ENCODE assay signal across 8 cellular contexts in the genomic region with DNA sequence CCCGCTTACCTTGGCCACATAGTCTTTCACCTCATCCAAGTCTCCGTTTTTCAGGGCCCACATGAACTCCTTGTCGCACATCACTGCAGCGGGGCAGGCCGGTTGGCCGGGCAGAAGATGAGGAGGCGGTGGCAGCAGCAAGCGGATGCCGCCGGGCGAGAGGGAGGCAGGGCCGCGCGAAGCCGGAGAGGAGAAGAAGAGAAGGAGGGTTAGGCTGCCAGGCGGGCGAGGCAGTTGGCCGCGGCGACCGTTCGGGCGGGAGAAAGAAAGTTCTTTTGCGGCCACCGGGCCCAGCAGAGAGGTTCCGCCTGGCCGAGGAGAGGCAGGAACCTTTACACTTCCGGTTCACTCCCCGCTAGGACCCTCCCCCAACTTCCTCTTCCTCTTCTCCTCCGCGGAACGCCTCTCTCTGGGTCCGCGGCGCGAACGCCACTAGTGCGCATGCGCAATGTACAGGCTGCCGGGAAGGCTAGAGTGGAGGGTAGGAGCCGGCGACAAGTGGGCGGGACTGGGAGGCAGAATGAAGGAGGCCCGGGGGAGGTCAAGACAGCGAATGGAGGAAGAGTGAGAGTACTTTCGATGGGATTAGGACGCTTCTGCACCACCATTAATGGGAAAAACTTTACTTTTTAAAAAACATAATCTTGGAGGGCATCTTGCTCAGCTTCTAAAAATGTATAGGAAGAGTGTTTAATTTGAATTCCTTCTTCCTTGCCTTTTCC. TPM values are rescaled to one million over a fixed set of nuclear protein-coding genes. Genes with fewer than 3 reads are reported as not detected.
DNase-seq lines count a peak whose midpoint lies in the region; ATAC-seq and TF ChIP-seq lines count a peak whose summit lies in the region.

A gene with protein sequence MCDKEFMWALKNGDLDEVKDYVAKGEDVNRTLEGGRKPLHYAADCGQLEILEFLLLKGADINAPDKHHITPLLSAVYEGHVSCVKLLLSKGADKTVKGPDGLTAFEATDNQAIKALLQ (minus strand): TSS at position 340 of the 722 bp plus-strand sequence. CDS start 259 bp downstream, at position 81.

- ATAC-seq in GM18873 (IDR thresholded peaks at IDR 0.05; ENCODE audit: low FRiP score, unreplicated experiment) (peak; percentile 52), HG03139 (IDR thresholded peaks at IDR 0.05; ENCODE audit: unreplicated experiment) (peak; percentile 51)

- H3K9ac ChIP-seq in mammary epithelial cell (ENCODE audit: insufficient read depth, low read length) = peak within 1 kb of the TSS; percentile 65
- H3K9ac ChIP-seq in iPS-20b (ENCODE audit: low read depth, low read length) = peak within 1 kb of the TSS; percentile 85; the same call in 1 of the 2 replicates

- H3K4me1 ChIP-seq in mammary epithelial cell (ENCODE audit: insufficient read depth, low read length) (peaks cover 27% of the 10 kb centered on the region), iPS-20b (ENCODE audit: insufficient read depth, low read length) (peaks cover 6% of the 10 kb centered on the region; the same call in 1 of the 2 replicates)

- BruUV-seq in mammary epithelial cell (replicated peaks; lab: Mats Ljungman, UMichigan) = no TSS peak

- H3K4me3 ChIP-seq in WERI-Rb-1 (ENCODE audit: low read depth, low read length) (peak within 1 kb of the TSS; percentile 96), mammary epithelial cell (replicated peaks in 1 of 3; ENCODE audit: insufficient read depth in 1 of 3, low read depth in 2 of 3, low read length in 3 of 3) (peak within 1 kb of the TSS; percentile 80 to 93 (median 88)), iPS-20b (ENCODE audit: low read length) (peak within 1 kb of the TSS; percentile 88), skin epidermis (peak within 1 kb of the TSS; percentile 73 to 97 (median 88))

- H3K27ac ChIP-seq in WERI-Rb-1 (peak within 1 kb of the TSS; percentile 86), mammary epithelial cell (ENCODE audit: insufficient read depth, low read depth, low read length) (peak within 1 kb of the TSS; percentile 57), iPS-20b (ENCODE audit: low read length) (peak within 1 kb of the TSS; percentile 85), skin epidermis (peak within 1 kb of the TSS; percentile 62 to 96 (median 89))

- peak within 1 kb of the TSS; percentile 88 for H3K4me2 ChIP-seq in mammary epithelial cell (ENCODE audit: insufficient read depth, low read depth, low read length)

- in situ Hi-C loops in ACHN (cut with HindIII; ENCODE audit: low pct_ligation_motif_present, low pct_unique_long_range_greater_than_20kb, low sequenced_read_pairs) = no loop called here
- in situ Hi-C loops in mammary epithelial cell (cut with MboI; ENCODE audit: low sequenced_read_pairs in 2 of 2) = no loop called here

- peaks cover 51% of the 10 kb centered on the region for H3K79me2 ChIP-seq in mammary epithelial cell (ENCODE audit: insufficient read depth, low read length)

- no peak for TF ChIP-seq CTCF in WERI-Rb-1 (IDR thresholded peaks at IDR 0.05; ENCODE audit: low read depth, low read length)
- TF ChIP-seq CTCF in mammary epithelial cell (conservative IDR thresholded peaks at IDR 0.05 in 1 of 2, IDR thresholded peaks at IDR 0.05 in 1 of 2; ENCODE audit: extremely low read depth in 1 of 2, insufficient read depth in 1 of 2, low read depth in 1 of 2, low read length in 2 of 2) = no peak

- DNase-seq in ACHN (peak; percentile 100), NCI-H2227 (lab: John Stamatoyannopoulos, UW; ENCODE audit: unreplicated experiment) (peak; percentile 100), WERI-Rb-1 (peak; percentile 99), mammary epithelial cell (peak; percentile 96)

- dilution Hi-C loops in mammary epithelial cell (cut with HindIII; ENCODE audit: low sequenced_read_pairs) = no loop called here

- no peaks in the 10 kb centered on the region for H4K20me1 ChIP-seq in mammary epithelial cell (ENCODE audit: insufficient read depth, low read length)

- peak within 1 kb of the TSS; percentile 93 for H2AFZ ChIP-seq in mammary epithelial cell (ENCODE audit: low read depth, low read length)

- intact Hi-C loops in mammary epithelial cell (cut with micrococcal nuclease) = loop anchor here (2.0 kb wide), 1 partner anchor 314 kb away; a partner anchor contains a TSS

- CTCF ChIA-PET in mammary epithelial cell (lab: Charles Lee; ENCODE audit: low non-redundant PET) = no interaction called here

- peaks cover 25% of the 10 kb centered on the region for H3K36me3 ChIP-seq in WERI-Rb-1
- no peaks in the 10 kb centered on the region for H3K36me3 ChIP-seq in mammary epithelial cell (ENCODE audit: insufficient read depth, low read length)
- peaks cover 20% of the 10 kb centered on the region for H3K36me3 ChIP-seq in iPS-20b (ENCODE audit: insufficient read depth, low read depth, low read length)

- no peaks in the 10 kb centered on the region for H3K27me3 ChIP-seq in WERI-Rb-1 (ENCODE audit: insufficient read depth, low read depth, severe bottlenecking)
- no peaks in the 10 kb centered on the region for H3K27me3 ChIP-seq in mammary epithelial cell (ENCODE audit: insufficient read depth, low read length)
- no peaks in the 10 kb centered on the region for H3K27me3 ChIP-seq in iPS-20b (ENCODE audit: insufficient read depth, low read length)

- H3K9me3 ChIP-seq in WERI-Rb-1 (ENCODE audit: severe bottlenecking) (no peaks in the 10 kb centered on the region), mammary epithelial cell (replicated peaks; ENCODE audit: insufficient read depth, low read length) (no peaks in the 10 kb centered on the region), iPS-20b (ENCODE audit: insufficient read depth, low read depth, low read length) (no peaks in the 10 kb centered on the region)

- WGBS in mammary epithelial cell (ENCODE audit: low coverage, missing lambda C conversion rate) = 4% methylated on average over 34 of the region's 47 CpGs

RNA-seq across cellular contexts. Expression of the gene that starts here (rescaled TPM):
- 100 to 1,000 TPM; 151 to 173 TPM for total RNA-seq in mammary epithelial cell
- polyA plus RNA-seq in mammary epithelial cell = 94.0 TPM
- polyA minus RNA-seq in mammary epithelial cell = 116 TPM

Comparison
In these comparisons a context has a peak if more than half of its experiments do, and no peak if none do; other contexts are left out.
1. Peak in every context shown above with its lines: DNase-seq, ATAC-seq, H3K4me3 ChIP-seq and H3K27ac ChIP-seq.